Comparison of ENCODE assay signal across 1 cellular context in genomic region chr15:40873625-40874561, GRCh38.
TF ChIP-seq lines count a peak whose summit lies in the region.

A gene with protein sequence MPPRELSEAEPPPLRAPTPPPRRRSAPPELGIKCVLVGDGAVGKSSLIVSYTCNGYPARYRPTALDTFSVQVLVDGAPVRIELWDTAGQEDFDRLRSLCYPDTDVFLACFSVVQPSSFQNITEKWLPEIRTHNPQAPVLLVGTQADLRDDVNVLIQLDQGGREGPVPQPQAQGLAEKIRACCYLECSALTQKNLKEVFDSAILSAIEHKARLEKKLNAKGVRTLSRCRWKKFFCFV (minus strand): TSS chr15:40874234. CDS start chr15:40874139, 95 bp downstream.

TF ChIP-seq in HepG2, 621 proteins besides CTCF, POLR2A, EP300 and RAD21 (continued from another document and continues in another):
- no peak; the same call in 1 of the 2 replicates for TF ChIP-seq ZNF616 (CRISPR knock-in tag; IDR thresholded peaks at IDR 0.05; ENCODE audit: low read depth)
- TF ChIP-seq HNF1A (IDR thresholded peaks at IDR 0.05; ENCODE audit: low read depth) = no peak
- TF ChIP-seq HNF1A (CRISPR knock-in tag; IDR thresholded peaks at IDR 0.05; ENCODE audit: borderline replicate concordance) = no peak
- TF ChIP-seq ZNF317 (CRISPR knock-in tag; IDR thresholded peaks at IDR 0.05) = no peak
- TF ChIP-seq, protein P1, sequence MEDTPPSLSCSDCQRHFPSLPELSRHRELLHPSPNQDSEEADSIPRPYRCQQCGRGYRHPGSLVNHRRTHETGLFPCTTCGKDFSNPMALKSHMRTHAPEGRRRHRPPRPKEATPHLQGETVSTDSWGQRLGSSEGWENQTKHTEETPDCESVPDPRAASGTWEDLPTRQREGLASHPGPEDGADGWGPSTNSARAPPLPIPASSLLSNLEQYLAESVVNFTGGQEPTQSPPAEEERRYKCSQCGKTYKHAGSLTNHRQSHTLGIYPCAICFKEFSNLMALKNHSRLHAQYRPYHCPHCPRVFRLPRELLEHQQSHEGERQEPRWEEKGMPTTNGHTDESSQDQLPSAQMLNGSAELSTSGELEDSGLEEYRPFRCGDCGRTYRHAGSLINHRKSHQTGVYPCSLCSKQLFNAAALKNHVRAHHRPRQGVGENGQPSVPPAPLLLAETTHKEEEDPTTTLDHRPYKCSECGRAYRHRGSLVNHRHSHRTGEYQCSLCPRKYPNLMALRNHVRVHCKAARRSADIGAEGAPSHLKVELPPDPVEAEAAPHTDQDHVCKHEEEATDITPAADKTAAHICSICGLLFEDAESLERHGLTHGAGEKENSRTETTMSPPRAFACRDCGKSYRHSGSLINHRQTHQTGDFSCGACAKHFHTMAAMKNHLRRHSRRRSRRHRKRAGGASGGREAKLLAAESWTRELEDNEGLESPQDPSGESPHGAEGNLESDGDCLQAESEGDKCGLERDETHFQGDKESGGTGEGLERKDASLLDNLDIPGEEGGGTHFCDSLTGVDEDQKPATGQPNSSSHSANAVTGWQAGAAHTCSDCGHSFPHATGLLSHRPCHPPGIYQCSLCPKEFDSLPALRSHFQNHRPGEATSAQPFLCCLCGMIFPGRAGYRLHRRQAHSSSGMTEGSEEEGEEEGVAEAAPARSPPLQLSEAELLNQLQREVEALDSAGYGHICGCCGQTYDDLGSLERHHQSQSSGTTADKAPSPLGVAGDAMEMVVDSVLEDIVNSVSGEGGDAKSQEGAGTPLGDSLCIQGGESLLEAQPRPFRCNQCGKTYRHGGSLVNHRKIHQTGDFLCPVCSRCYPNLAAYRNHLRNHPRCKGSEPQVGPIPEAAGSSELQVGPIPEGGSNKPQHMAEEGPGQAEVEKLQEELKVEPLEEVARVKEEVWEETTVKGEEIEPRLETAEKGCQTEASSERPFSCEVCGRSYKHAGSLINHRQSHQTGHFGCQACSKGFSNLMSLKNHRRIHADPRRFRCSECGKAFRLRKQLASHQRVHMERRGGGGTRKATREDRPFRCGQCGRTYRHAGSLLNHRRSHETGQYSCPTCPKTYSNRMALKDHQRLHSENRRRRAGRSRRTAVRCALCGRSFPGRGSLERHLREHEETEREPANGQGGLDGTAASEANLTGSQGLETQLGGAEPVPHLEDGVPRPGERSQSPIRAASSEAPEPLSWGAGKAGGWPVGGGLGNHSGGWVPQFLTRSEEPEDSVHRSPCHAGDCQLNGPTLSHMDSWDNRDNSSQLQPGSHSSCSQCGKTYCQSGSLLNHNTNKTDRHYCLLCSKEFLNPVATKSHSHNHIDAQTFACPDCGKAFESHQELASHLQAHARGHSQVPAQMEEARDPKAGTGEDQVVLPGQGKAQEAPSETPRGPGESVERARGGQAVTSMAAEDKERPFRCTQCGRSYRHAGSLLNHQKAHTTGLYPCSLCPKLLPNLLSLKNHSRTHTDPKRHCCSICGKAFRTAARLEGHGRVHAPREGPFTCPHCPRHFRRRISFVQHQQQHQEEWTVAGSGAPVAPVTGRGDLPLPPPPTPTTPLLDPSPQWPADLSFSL (CRISPR knock-in tag; IDR thresholded peaks at IDR 0.05) = no peak
- no peak for TF ChIP-seq ISL2 (CRISPR knock-in tag; IDR thresholded peaks at IDR 0.05)
- TF ChIP-seq, protein P2, sequence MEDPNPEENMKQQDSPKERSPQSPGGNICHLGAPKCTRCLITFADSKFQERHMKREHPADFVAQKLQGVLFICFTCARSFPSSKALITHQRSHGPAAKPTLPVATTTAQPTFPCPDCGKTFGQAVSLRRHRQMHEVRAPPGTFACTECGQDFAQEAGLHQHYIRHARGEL (CRISPR knock-in tag; IDR thresholded peaks at IDR 0.05) = no peak
- TF ChIP-seq RBAK (CRISPR knock-in tag; IDR thresholded peaks at IDR 0.05) = no peak
- TF ChIP-seq, protein P3, sequence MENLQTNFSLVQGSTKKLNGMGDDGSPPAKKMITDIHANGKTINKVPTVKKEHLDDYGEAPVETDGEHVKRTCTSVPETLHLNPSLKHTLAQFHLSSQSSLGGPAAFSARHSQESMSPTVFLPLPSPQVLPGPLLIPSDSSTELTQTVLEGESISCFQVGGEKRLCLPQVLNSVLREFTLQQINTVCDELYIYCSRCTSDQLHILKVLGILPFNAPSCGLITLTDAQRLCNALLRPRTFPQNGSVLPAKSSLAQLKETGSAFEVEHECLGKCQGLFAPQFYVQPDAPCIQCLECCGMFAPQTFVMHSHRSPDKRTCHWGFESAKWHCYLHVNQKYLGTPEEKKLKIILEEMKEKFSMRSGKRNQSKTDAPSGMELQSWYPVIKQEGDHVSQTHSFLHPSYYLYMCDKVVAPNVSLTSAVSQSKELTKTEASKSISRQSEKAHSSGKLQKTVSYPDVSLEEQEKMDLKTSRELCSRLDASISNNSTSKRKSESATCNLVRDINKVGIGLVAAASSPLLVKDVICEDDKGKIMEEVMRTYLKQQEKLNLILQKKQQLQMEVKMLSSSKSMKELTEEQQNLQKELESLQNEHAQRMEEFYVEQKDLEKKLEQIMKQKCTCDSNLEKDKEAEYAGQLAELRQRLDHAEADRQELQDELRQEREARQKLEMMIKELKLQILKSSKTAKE (CRISPR knock-in tag; IDR thresholded peaks at IDR 0.05; ENCODE audit: borderline replicate concordance) = no peak
- TF ChIP-seq ZNF143 (CRISPR knock-in tag; IDR thresholded peaks at IDR 0.05) = peak; percentile 46; the same call in 1 of the 2 replicates
- TF ChIP-seq, protein P4, sequence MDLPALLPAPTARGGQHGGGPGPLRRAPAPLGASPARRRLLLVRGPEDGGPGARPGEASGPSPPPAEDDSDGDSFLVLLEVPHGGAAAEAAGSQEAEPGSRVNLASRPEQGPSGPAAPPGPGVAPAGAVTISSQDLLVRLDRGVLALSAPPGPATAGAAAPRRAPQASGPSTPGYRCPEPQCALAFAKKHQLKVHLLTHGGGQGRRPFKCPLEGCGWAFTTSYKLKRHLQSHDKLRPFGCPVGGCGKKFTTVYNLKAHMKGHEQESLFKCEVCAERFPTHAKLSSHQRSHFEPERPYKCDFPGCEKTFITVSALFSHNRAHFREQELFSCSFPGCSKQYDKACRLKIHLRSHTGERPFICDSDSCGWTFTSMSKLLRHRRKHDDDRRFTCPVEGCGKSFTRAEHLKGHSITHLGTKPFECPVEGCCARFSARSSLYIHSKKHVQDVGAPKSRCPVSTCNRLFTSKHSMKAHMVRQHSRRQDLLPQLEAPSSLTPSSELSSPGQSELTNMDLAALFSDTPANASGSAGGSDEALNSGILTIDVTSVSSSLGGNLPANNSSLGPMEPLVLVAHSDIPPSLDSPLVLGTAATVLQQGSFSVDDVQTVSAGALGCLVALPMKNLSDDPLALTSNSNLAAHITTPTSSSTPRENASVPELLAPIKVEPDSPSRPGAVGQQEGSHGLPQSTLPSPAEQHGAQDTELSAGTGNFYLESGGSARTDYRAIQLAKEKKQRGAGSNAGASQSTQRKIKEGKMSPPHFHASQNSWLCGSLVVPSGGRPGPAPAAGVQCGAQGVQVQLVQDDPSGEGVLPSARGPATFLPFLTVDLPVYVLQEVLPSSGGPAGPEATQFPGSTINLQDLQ (CRISPR knock-in tag; IDR thresholded peaks at IDR 0.05) = no peak
- no peak for TF ChIP-seq SMAD3 (CRISPR knock-in tag; IDR thresholded peaks at IDR 0.05)
- TF ChIP-seq MYC (CRISPR knock-in tag; IDR thresholded peaks at IDR 0.05; ENCODE audit: borderline replicate concordance) = peak; percentile 78
- TF ChIP-seq ZNF3 (CRISPR knock-in tag; IDR thresholded peaks at IDR 0.05) = no peak
- no peak for TF ChIP-seq ZFP41 (CRISPR knock-in tag; IDR thresholded peaks at IDR 0.05; ENCODE audit: borderline replicate concordance)
- no peak for TF ChIP-seq ZNF710 (CRISPR knock-in tag; IDR thresholded peaks at IDR 0.05; ENCODE audit: borderline replicate concordance)
- no peak for TF ChIP-seq ZSCAN22 (CRISPR knock-in tag; IDR thresholded peaks at IDR 0.05)
- TF ChIP-seq, protein P5, sequence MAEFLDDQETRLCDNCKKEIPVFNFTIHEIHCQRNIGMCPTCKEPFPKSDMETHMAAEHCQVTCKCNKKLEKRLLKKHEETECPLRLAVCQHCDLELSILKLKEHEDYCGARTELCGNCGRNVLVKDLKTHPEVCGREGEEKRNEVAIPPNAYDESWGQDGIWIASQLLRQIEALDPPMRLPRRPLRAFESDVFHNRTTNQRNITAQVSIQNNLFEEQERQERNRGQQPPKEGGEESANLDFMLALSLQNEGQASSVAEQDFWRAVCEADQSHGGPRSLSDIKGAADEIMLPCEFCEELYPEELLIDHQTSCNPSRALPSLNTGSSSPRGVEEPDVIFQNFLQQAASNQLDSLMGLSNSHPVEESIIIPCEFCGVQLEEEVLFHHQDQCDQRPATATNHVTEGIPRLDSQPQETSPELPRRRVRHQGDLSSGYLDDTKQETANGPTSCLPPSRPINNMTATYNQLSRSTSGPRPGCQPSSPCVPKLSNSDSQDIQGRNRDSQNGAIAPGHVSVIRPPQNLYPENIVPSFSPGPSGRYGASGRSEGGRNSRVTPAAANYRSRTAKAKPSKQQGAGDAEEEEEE (CRISPR knock-in tag; IDR thresholded peaks at IDR 0.05; ENCODE audit: borderline replicate concordance) = no peak
- TF ChIP-seq THYN1 (CRISPR knock-in tag; IDR thresholded peaks at IDR 0.05; ENCODE audit: borderline replicate concordance, low read depth) = no peak
- no peak; the same call in 1 of the 2 replicates for TF ChIP-seq ZFP91 (CRISPR knock-in tag; IDR thresholded peaks at IDR 0.05; ENCODE audit: borderline replicate concordance)
- TF ChIP-seq FLYWCH1 (CRISPR knock-in tag; IDR thresholded peaks at IDR 0.05) = no peak
- no peak for TF ChIP-seq PHF8 (CRISPR knock-in tag; IDR thresholded peaks at IDR 0.05)
- TF ChIP-seq MED13 (CRISPR knock-in tag; IDR thresholded peaks at IDR 0.05) = no peak
- no peak for TF ChIP-seq PHF20 (CRISPR knock-in tag; IDR thresholded peaks at IDR 0.05)
- TF ChIP-seq RFXAP (CRISPR knock-in tag; IDR thresholded peaks at IDR 0.05; ENCODE audit: borderline replicate concordance) = peak; percentile 73; the same call in 1 of the 2 replicates
- no peak for TF ChIP-seq HNRNPL (IDR thresholded peaks at IDR 0.05; ENCODE audit: low read depth, low read length)
- no peak; the same call in 2 of the 3 replicates for TF ChIP-seq MXI1 (IDR thresholded peaks at IDR 0.05; ENCODE audit: borderline replicate concordance, low read depth, low read length)
- TF ChIP-seq MEIS1 (CRISPR knock-in tag; IDR thresholded peaks at IDR 0.05; ENCODE audit: borderline replicate concordance) = 0 out of 2 replicates have a peak, but pooled peaks have one; percentile 59
- no peak for TF ChIP-seq MAZ (IDR thresholded peaks at IDR 0.05; ENCODE audit: borderline replicate concordance, low read depth, low read length)
- TF ChIP-seq MAZ (CRISPR knock-in tag; IDR thresholded peaks at IDR 0.05; ENCODE audit: low read depth) = peak; percentile 68
- no peak for TF ChIP-seq GMEB2 (CRISPR knock-in tag; IDR thresholded peaks at IDR 0.05; ENCODE audit: low read depth)
- no peak for TF ChIP-seq NFE2 (CRISPR knock-in tag; IDR thresholded peaks at IDR 0.05)
